Comparison of ENCODE assay signal across 24 cellular contexts in genomic region chr14:31967669-31967975, GRCh38.
DNase-seq lines count a peak whose midpoint lies in the region; ATAC-seq, FAIRE-seq and TF ChIP-seq lines count a peak whose summit lies in the region.
"Had no signal": no experiment of that assay in that cellular context is flagged by ENCODE, and none has a peak within 500 bp of the region (broad histone marks: within the 10 kb centered on the region; RNA-seq: fewer than 3 reads in every experiment).

No MANE protein-coding gene starts in this region.

- peaks cover 4% of the 10 kb centered on the region for H3K36me3 Mint-ChIP-seq in nephron (ENCODE audit: low read depth)
- H3K36me3 Mint-ChIP-seq in endodermal cell (ENCODE audit: low read depth): no peaks in the 10 kb centered on the region
- H3K36me3 Mint-ChIP-seq in activated CD8-positive, alpha-beta memory T cell treated with anti-CD3 and anti-CD28 coated beads, Interleukin-2, amount 10 ng/mL, durations not matched to agents 7 days and 5 days: no peaks in the 10 kb centered on the region
- H3K36me3 Mint-ChIP-seq: naive thymus-derived CD4-positive, alpha-beta T cell; T-cell had no signal

- peak overlapping the region in 2 of 3 experiments; percentile 28 to 42 for H3K4me3 Mint-ChIP-seq in nephron
- no peak overlapping the region for H3K4me3 Mint-ChIP-seq in endodermal cell
- H3K4me3 Mint-ChIP-seq in activated CD8-positive, alpha-beta memory T cell treated with anti-CD3 and anti-CD28 coated beads, Interleukin-2, amount 10 ng/mL, durations not matched to agents 7 days and 5 days: no peak overlapping the region
- H3K4me3 Mint-ChIP-seq: naive thymus-derived CD4-positive, alpha-beta T cell; stimulated activated naive CD8-positive, alpha-beta T cell treated with anti-CD3 and anti-CD28 coated beads, Interleukin-15, amount 100 ng/mL, for 72 hours; T-cell had no signal

- H3K4me3 ChIP-seq in hepatocyte (no peak overlapping the region), endodermal cell (ENCODE audit: low read length) (no peak overlapping the region)
- H3K4me3 ChIP-seq: pancreas, Peyer's patch, SJCRH30, tibial nerve had no signal

- CTCF ChIA-PET in activated CD8-positive, alpha-beta memory T cell treated with anti-CD3 and anti-CD28 coated beads, Interleukin-2, amount 10 ng/mL, durations not matched to agents 7 days and 5 days (lab: Charles Lee): no interaction called here

- peak overlapping the region; percentile 16 for H3K4me2 ChIP-seq in hepatocyte

- H3K9me2 ChIP-seq in hepatocyte (replicated peaks; ENCODE audit: insufficient read depth): no peaks in the 10 kb centered on the region

- H3K27me3 Mint-ChIP-seq in nephron (ENCODE audit: low read depth): no peaks in the 10 kb centered on the region
- H3K27me3 Mint-ChIP-seq in endodermal cell (ENCODE audit: insufficient read depth): no peaks in the 10 kb centered on the region
- H3K27me3 Mint-ChIP-seq in activated CD8-positive, alpha-beta memory T cell treated with anti-CD3 and anti-CD28 coated beads, Interleukin-2, amount 10 ng/mL, durations not matched to agents 7 days and 5 days: peaks cover 6% of the 10 kb centered on the region
- H3K27me3 Mint-ChIP-seq: naive thymus-derived CD4-positive, alpha-beta T cell; stimulated activated naive CD8-positive, alpha-beta T cell treated with anti-CD3 and anti-CD28 coated beads, Interleukin-15, amount 100 ng/mL, for 72 hours; T-cell had no signal

- H3K9me3 ChIP-seq in hepatocyte (ENCODE audit: low read depth) (no peaks in the 10 kb centered on the region), endodermal cell (ENCODE audit: control insufficient read depth, low read length) (peaks cover 10% of the 10 kb centered on the region)
- H3K9me3 ChIP-seq: pancreas, Peyer's patch, SJCRH30 had no signal

- H3K9ac ChIP-seq in endodermal cell (ENCODE audit: extremely low read depth, low read length, poor library complexity, severe bottlenecking): no peak overlapping the region

- peak; percentile 36 for FAIRE-seq in GM18507 (lab: Jason Lieb, UNC)
- FAIRE-seq: colon, pancreas had no signal

- H2AFZ ChIP-seq in hepatocyte: no peak overlapping the region

- H3K4me1 ChIP-seq in hepatocyte (ENCODE audit: insufficient read depth): peaks cover 50% of the 10 kb centered on the region
- H3K4me1 ChIP-seq in endodermal cell (ENCODE audit: control insufficient read depth, insufficient read depth, low read length): no peaks in the 10 kb centered on the region
- H3K4me1 ChIP-seq: pancreas had no signal

- TF ChIP-seq CTCF in hepatocyte (IDR thresholded peaks at IDR 0.05; ENCODE audit: poor library complexity) (no peak), nephron (IDR thresholded peaks at IDR 0.05; ENCODE audit: unreplicated experiment in 3 of 3) (no peak), endodermal cell (conservative IDR thresholded peaks at IDR 0.05) (no peak)

- peak; percentile 33 for ATAC-seq in HG02759 (IDR thresholded peaks at IDR 0.05; ENCODE audit: unreplicated experiment)
- ATAC-seq in activated CD8-positive, alpha-beta memory T cell treated with anti-CD3 and anti-CD28 coated beads, Interleukin-2, amount 10 ng/mL, durations not matched to agents 7 days and 5 days: no peak
- ATAC-seq in GM18519 (IDR thresholded peaks at IDR 0.05; ENCODE audit: low FRiP score, unreplicated experiment): no peak
- ATAC-seq: naive thymus-derived CD4-positive, alpha-beta T cell; stimulated activated naive CD8-positive, alpha-beta T cell treated with anti-CD3 and anti-CD28 coated beads, Interleukin-15, amount 100 ng/mL, for 72 hours; T-cell had no signal

- H3K27ac Mint-ChIP-seq in nephron (peak overlapping the region; percentile 86 to 92 (median 89)), endodermal cell (no peak overlapping the region)
- H3K27ac Mint-ChIP-seq in activated CD8-positive, alpha-beta memory T cell treated with anti-CD3 and anti-CD28 coated beads, Interleukin-2, amount 10 ng/mL, durations not matched to agents 7 days and 5 days: no peak overlapping the region
- H3K27ac Mint-ChIP-seq: naive thymus-derived CD4-positive, alpha-beta T cell; T-cell had no signal

- H3K27ac ChIP-seq in hepatocyte: peak overlapping the region; percentile 79
- no peak overlapping the region for H3K27ac ChIP-seq in endodermal cell (ENCODE audit: low read depth, low read length)
- H3K27ac ChIP-seq: Peyer's patch had no signal

- peaks cover 70% of the 10 kb centered on the region for H3K4me1 Mint-ChIP-seq in nephron
- no peaks in the 10 kb centered on the region for H3K4me1 Mint-ChIP-seq in endodermal cell
- peaks cover 3% of the 10 kb centered on the region for H3K4me1 Mint-ChIP-seq in activated CD8-positive, alpha-beta memory T cell treated with anti-CD3 and anti-CD28 coated beads, Interleukin-2, amount 10 ng/mL, durations not matched to agents 7 days and 5 days
- H3K4me1 Mint-ChIP-seq: stimulated activated naive CD8-positive, alpha-beta T cell treated with anti-CD3 and anti-CD28 coated beads, Interleukin-15, amount 100 ng/mL, for 72 hours had no signal

- no peak for DNase-seq in GM18507 (ENCODE audit: extremely low spot score, insufficient read length, low read depth)
- no peak for DNase-seq in hepatocyte (ENCODE audit: low spot score)
- DNase-seq in endodermal cell: no peak
- DNase-seq in cerebellar nuclear complex (lab: John Stamatoyannopoulos, UW): no peak
- no peak for DNase-seq in activated CD8-positive, alpha-beta memory T cell treated with anti-CD3 and anti-CD28 coated beads, Interleukin-2, amount 10 ng/mL, durations not matched to agents 7 days and 5 days
- DNase-seq: activated CD4-positive, CD25-positive, alpha-beta regulatory T cell treated with anti-CD3 and anti-CD28 coated beads, Interleukin-2, amount 50 U/mL, for 72 hours; activated gamma-delta T cell treated with Interleukin-2 at 50 U/mL for 16 hours; activated T-cell treated with anti-CD3 and anti-CD28 coated beads, Interleukin-2, amount 50 U/mL, for 1 hour; effector memory CD4-positive, alpha-beta T cell; foreskin melanocyte; mesendoderm; naive thymus-derived CD4-positive, alpha-beta T cell; NCI-H187 treated with DMSO at 0.1 percent for 48 hours; NCI-H69; pancreas; Peyer's patch; stimulated activated naive CD8-positive, alpha-beta T cell treated with anti-CD3 and anti-CD28 coated beads, Interleukin-15, amount 100 ng/mL, for 72 hours; T-cell had no signal

- H3K36me3 ChIP-seq in hepatocyte (replicated peaks; ENCODE audit: insufficient read depth, low read depth): no peaks in the 10 kb centered on the region
- no peaks in the 10 kb centered on the region for H3K36me3 ChIP-seq in endodermal cell (ENCODE audit: control insufficient read depth, insufficient read depth, low read length)
- H3K36me3 ChIP-seq: pancreas, Peyer's patch, SJCRH30, tibial nerve had no signal

- H3K79me2 ChIP-seq in hepatocyte: no peaks in the 10 kb centered on the region

- no peaks in the 10 kb centered on the region for H4K20me1 ChIP-seq in hepatocyte (ENCODE audit: insufficient read depth, poor library complexity, severe bottlenecking)

- H3K9me3 Mint-ChIP-seq in nephron: peaks cover 18% of the 10 kb centered on the region
- H3K9me3 Mint-ChIP-seq in endodermal cell: peaks cover 8% of the 10 kb centered on the region
- peaks cover 2% of the 10 kb centered on the region for H3K9me3 Mint-ChIP-seq in activated CD8-positive, alpha-beta memory T cell treated with anti-CD3 and anti-CD28 coated beads, Interleukin-2, amount 10 ng/mL, durations not matched to agents 7 days and 5 days (ENCODE audit: low read depth)
- H3K9me3 Mint-ChIP-seq: stimulated activated naive CD8-positive, alpha-beta T cell treated with anti-CD3 and anti-CD28 coated beads, Interleukin-15, amount 100 ng/mL, for 72 hours had no signal

- H3K27me3 ChIP-seq in hepatocyte: no peaks in the 10 kb centered on the region
- no peaks in the 10 kb centered on the region for H3K27me3 ChIP-seq in endodermal cell (ENCODE audit: control insufficient read depth, insufficient read depth, low read length, poor library complexity, severe bottlenecking)
- H3K27me3 ChIP-seq: pancreas, Peyer's patch, SJCRH30, tibial nerve had no signal

Comparison
In these comparisons a context has a peak if more than half of its experiments do, and no peak if none do; other contexts are left out.
1. H3K27ac Mint-ChIP-seq: peak in nephron (3 of 3); none in endodermal cell (single experiment) and activated CD8-positive, alpha-beta memory T cell treated with anti-CD3 and anti-CD28 coated beads, Interleukin-2, amount 10 ng/mL, durations not matched to agents 7 days and 5 days (single experiment).
2. H3K4me3 Mint-ChIP-seq: peak in nephron (2 of 3); none in endodermal cell (single experiment) and activated CD8-positive, alpha-beta memory T cell treated with anti-CD3 and anti-CD28 coated beads, Interleukin-2, amount 10 ng/mL, durations not matched to agents 7 days and 5 days (single experiment).